1 cellular context compared by ENCODE assay signal in genomic region chr7:27173412-27174076, GRCh38.
TF ChIP-seq lines count a peak whose summit lies in the region.

No MANE protein-coding gene starts in this region.

TF ChIP-seq in GM23338, 12 proteins besides CTCF, POLR2A, EP300 and RAD21 (continued from another document):
- TF ChIP-seq ETS1 (IDR thresholded peaks at IDR 0.05) = no peak
